In the genomic region with DNA sequence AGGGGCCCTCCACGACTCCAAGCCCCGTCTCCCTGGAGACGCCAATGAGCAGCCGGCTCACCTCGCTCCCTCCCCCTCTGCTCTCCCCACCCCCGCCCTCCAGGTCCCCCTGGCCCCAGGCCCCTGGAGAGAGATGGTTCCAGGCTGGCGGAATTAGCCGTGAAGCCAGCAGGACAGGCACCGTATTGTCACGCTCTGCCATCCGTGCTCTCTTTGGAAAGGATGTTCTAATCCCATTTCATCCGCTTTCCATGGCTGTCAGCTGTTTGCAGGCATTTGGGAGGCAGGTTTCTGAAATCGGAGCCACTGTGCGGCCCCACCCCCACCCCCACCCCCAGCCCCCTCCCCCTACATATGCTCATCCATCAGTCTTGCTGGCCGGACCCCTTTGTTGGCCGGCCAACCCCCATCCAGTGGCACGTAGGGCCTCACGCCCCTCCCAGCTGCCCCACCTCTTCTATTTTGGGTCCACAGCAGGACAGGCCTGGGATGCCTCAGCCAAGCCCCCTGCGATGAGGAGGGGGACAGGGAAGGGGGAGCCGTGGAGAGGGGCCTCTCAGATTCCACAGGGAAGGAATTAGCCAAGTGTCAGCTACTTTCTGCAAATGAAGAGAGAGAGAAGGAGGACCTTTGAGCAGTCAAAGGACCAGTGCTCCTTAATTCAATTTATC, we compare ENCODE assay signal across 17 cellular contexts. TPM values are rescaled to one million over a fixed set of nuclear protein-coding genes. Genes with fewer than 3 reads are reported as not detected.
A peak's percentile ranks its signal among the peaks of the same experiment; 100 is the strongest.
DNase-seq lines count a peak whose midpoint lies in the region; ATAC-seq and TF ChIP-seq lines count a peak whose summit lies in the region.
"Had no signal": no experiment of that assay in that cellular context is flagged by ENCODE, and none has a peak within 500 bp of the region (broad histone marks: within the 10 kb centered on the region; RNA-seq: fewer than 3 reads in every experiment).

No MANE protein-coding gene starts in this region.

- intact Hi-C loops in CD4-positive, alpha-beta T cell (cut with DNase I, micrococcal nuclease): no loop called here

- H3K36me3 Mint-ChIP-seq in activated naive CD8-positive, alpha-beta T cell treated with anti-CD3 and anti-CD28 coated beads, Interleukin-2, amount 10 ng/mL, durations not matched to agents 7 days and 5 days: peaks cover 2% of the 10 kb centered on the region
- H3K36me3 Mint-ChIP-seq in activated naive CD8-positive, alpha-beta T cell treated with anti-CD3 and anti-CD28 coated beads for 36 hours: no peaks in the 10 kb centered on the region
- H3K36me3 Mint-ChIP-seq in activated T-helper 17 cell treated with anti-CD3 and anti-CD28 coated beads, Interleukin-2, amount 50 U/mL, for 72 hours (ENCODE audit: low read depth): no peaks in the 10 kb centered on the region
- H3K36me3 Mint-ChIP-seq in CD4-positive, alpha-beta T cell (ENCODE audit: low read depth): no peaks in the 10 kb centered on the region

- no peaks in the 10 kb centered on the region for H3K9me3 Mint-ChIP-seq in activated naive CD8-positive, alpha-beta T cell treated with anti-CD3 and anti-CD28 coated beads, Interleukin-2, amount 10 ng/mL, durations not matched to agents 7 days and 5 days
- no peaks in the 10 kb centered on the region for H3K9me3 Mint-ChIP-seq in activated naive CD8-positive, alpha-beta T cell treated with anti-CD3 and anti-CD28 coated beads for 36 hours
- H3K9me3 Mint-ChIP-seq in activated T-helper 17 cell treated with anti-CD3 and anti-CD28 coated beads, Interleukin-2, amount 50 U/mL, for 72 hours: no peaks in the 10 kb centered on the region
- H3K9me3 Mint-ChIP-seq in CD4-positive, alpha-beta T cell: no peaks in the 10 kb centered on the region

- peaks cover 3% of the 10 kb centered on the region for H3K4me1 Mint-ChIP-seq in activated naive CD8-positive, alpha-beta T cell treated with anti-CD3 and anti-CD28 coated beads, Interleukin-2, amount 10 ng/mL, durations not matched to agents 7 days and 5 days
- peaks cover 13% of the 10 kb centered on the region for H3K4me1 Mint-ChIP-seq in activated naive CD8-positive, alpha-beta T cell treated with anti-CD3 and anti-CD28 coated beads for 36 hours
- H3K4me1 Mint-ChIP-seq in activated T-helper 17 cell treated with anti-CD3 and anti-CD28 coated beads, Interleukin-2, amount 50 U/mL, for 72 hours: no peaks in the 10 kb centered on the region
- peaks cover 13% of the 10 kb centered on the region for H3K4me1 Mint-ChIP-seq in CD4-positive, alpha-beta T cell (ENCODE audit: low read depth)

- CTCF ChIA-PET in CD4-positive, alpha-beta T cell (lab: Charles Lee): no interaction called here

- peaks cover 76% of the 10 kb centered on the region for H3K4me1 ChIP-seq in ectodermal cell (ENCODE audit: control insufficient read depth, insufficient read depth, low read length)
- H3K4me1 ChIP-seq in mesodermal cell (ENCODE audit: control insufficient read depth, insufficient read depth, low read length, poor library complexity, severe bottlenecking): peaks cover 71% of the 10 kb centered on the region
- H3K4me1 ChIP-seq: body of pancreas, gastrocnemius medialis, psoas muscle had no signal

- H3K27ac Mint-ChIP-seq in activated naive CD8-positive, alpha-beta T cell treated with anti-CD3 and anti-CD28 coated beads, Interleukin-2, amount 10 ng/mL, durations not matched to agents 7 days and 5 days: peak overlapping the region; percentile 47
- H3K27ac Mint-ChIP-seq in activated naive CD8-positive, alpha-beta T cell treated with anti-CD3 and anti-CD28 coated beads for 36 hours: no peak overlapping the region
- H3K27ac Mint-ChIP-seq in activated T-helper 17 cell treated with anti-CD3 and anti-CD28 coated beads, Interleukin-2, amount 50 U/mL, for 72 hours: no peak overlapping the region
- H3K27ac Mint-ChIP-seq in CD4-positive, alpha-beta T cell: no peak overlapping the region

- WGBS in ectodermal cell, 2 experiments: 0 to 1% methylated on average over 19 to 20 of the region's 20 CpGs
- 0 to 3% methylated on average over 7 of the region's 20 CpGs for whole genome bisulfite sequencing in mesodermal cell (ENCODE audit: insufficient coverage in 2 of 2), 2 experiments

- no peak for TF ChIP-seq CTCF in CD4-positive, alpha-beta T cell (IDR thresholded peaks at IDR 0.05)

- no peaks in the 10 kb centered on the region for H3K36me3 ChIP-seq in ectodermal cell (ENCODE audit: control insufficient read depth, insufficient read depth, low read length)
- H3K36me3 ChIP-seq in mesodermal cell (ENCODE audit: control insufficient read depth, insufficient read depth, low read length): no peaks in the 10 kb centered on the region
- H3K36me3 ChIP-seq: gastrocnemius medialis had no signal

- DNase-seq in activated naive CD8-positive, alpha-beta T cell treated with anti-CD3 and anti-CD28 coated beads, Interleukin-2, amount 10 ng/mL, durations not matched to agents 7 days and 5 days: no peak
- no peak for DNase-seq in activated naive CD8-positive, alpha-beta T cell treated with anti-CD3 and anti-CD28 coated beads for 36 hours
- no peak for DNase-seq in HuH-7 (ENCODE audit: low spot score)
- DNase-seq in CD4-positive, alpha-beta T cell: no peak
- DNase-seq: body of pancreas, gastrocnemius medialis, Kasumi-1, kidney glomerular epithelial cell, NCI-H146, NCI-H526, PC-9 had no signal

- H3K4me3 ChIP-seq in ectodermal cell (ENCODE audit: insufficient read depth, low read depth, low read length) (peak overlapping the region; percentile 14), mesodermal cell (ENCODE audit: extremely low read depth, insufficient read depth, low read length, poor library complexity, severe bottlenecking) (no peak overlapping the region)
- H3K4me3 ChIP-seq: body of pancreas, gastrocnemius medialis, PC-9, psoas muscle had no signal

- H3K27ac ChIP-seq in ectodermal cell (ENCODE audit: insufficient read depth, low read depth, low read length, poor library complexity, severe bottlenecking) (peak overlapping the region; percentile 98), mesodermal cell (ENCODE audit: low read depth, low read length, severe bottlenecking) (peak overlapping the region; percentile 97)
- no peak overlapping the region for H3K27ac ChIP-seq in CD4-positive, alpha-beta T cell (ENCODE audit: low read depth, low read length)
- H3K27ac ChIP-seq: body of pancreas, gastrocnemius medialis, PC-9, psoas muscle, VCaP had no signal

- POLR2A ChIA-PET in activated naive CD8-positive, alpha-beta T cell treated with anti-CD3 and anti-CD28 coated beads, Interleukin-2, amount 10 ng/mL, durations not matched to agents 7 days and 5 days (lab: Charles Lee): no interaction called here
- POLR2A ChIA-PET in CD4-positive, alpha-beta T cell (lab: Charles Lee): interaction anchor here (0.7 kb wide), 1 partner anchor 22 kb away, joined by 3 read pairs; no protein-coding TSS in a partner anchor

- H3K9me3 ChIP-seq in ectodermal cell (ENCODE audit: control insufficient read depth, low read length) (no peaks in the 10 kb centered on the region), mesodermal cell (ENCODE audit: control insufficient read depth, low read length) (no peaks in the 10 kb centered on the region)
- H3K9me3 ChIP-seq in CD4-positive, alpha-beta T cell (ENCODE audit: control insufficient read depth, low read length): no peaks in the 10 kb centered on the region
- H3K9me3 ChIP-seq: body of pancreas, gastrocnemius medialis, psoas muscle had no signal

- H3K4me3 Mint-ChIP-seq in activated naive CD8-positive, alpha-beta T cell treated with anti-CD3 and anti-CD28 coated beads, Interleukin-2, amount 10 ng/mL, durations not matched to agents 7 days and 5 days: no peak overlapping the region
- no peak overlapping the region for H3K4me3 Mint-ChIP-seq in activated naive CD8-positive, alpha-beta T cell treated with anti-CD3 and anti-CD28 coated beads for 36 hours
- H3K4me3 Mint-ChIP-seq in activated T-helper 17 cell treated with anti-CD3 and anti-CD28 coated beads, Interleukin-2, amount 50 U/mL, for 72 hours: no peak overlapping the region
- no peak overlapping the region for H3K4me3 Mint-ChIP-seq in CD4-positive, alpha-beta T cell

- no peaks in the 10 kb centered on the region for H3K27me3 ChIP-seq in ectodermal cell (ENCODE audit: control insufficient read depth, insufficient read depth, low read length, poor library complexity, severe bottlenecking)
- H3K27me3 ChIP-seq in CD4-positive, alpha-beta T cell (ENCODE audit: control insufficient read depth, insufficient read depth, low read length): no peaks in the 10 kb centered on the region
- H3K27me3 ChIP-seq: body of pancreas had no signal

- ATAC-seq in activated naive CD8-positive, alpha-beta T cell treated with anti-CD3 and anti-CD28 coated beads, Interleukin-2, amount 10 ng/mL, durations not matched to agents 7 days and 5 days (ENCODE audit: low read depth): no peak
- ATAC-seq in activated T-helper 17 cell treated with anti-CD3 and anti-CD28 coated beads, Interleukin-2, amount 50 U/mL, for 72 hours (replicated peaks): no peak
- no peak for ATAC-seq in CD4-positive, alpha-beta T cell (ENCODE audit: poor library complexity)
- no peak for ATAC-seq in GM19328 (IDR thresholded peaks at IDR 0.05; ENCODE audit: unreplicated experiment)
- ATAC-seq: body of pancreas, gastrocnemius medialis, psoas muscle had no signal

- no peaks in the 10 kb centered on the region for H3K27me3 Mint-ChIP-seq in activated naive CD8-positive, alpha-beta T cell treated with anti-CD3 and anti-CD28 coated beads, Interleukin-2, amount 10 ng/mL, durations not matched to agents 7 days and 5 days
- no peaks in the 10 kb centered on the region for H3K27me3 Mint-ChIP-seq in activated naive CD8-positive, alpha-beta T cell treated with anti-CD3 and anti-CD28 coated beads for 36 hours
- peaks cover 9% of the 10 kb centered on the region for H3K27me3 Mint-ChIP-seq in activated T-helper 17 cell treated with anti-CD3 and anti-CD28 coated beads, Interleukin-2, amount 50 U/mL, for 72 hours
- H3K27me3 Mint-ChIP-seq in CD4-positive, alpha-beta T cell: no peaks in the 10 kb centered on the region

RNA-seq across cellular contexts. Expression of gene SDK2, which starts 30.8 kb away (rescaled TPM):
- total RNA-seq in activated naive CD8-positive, alpha-beta T cell treated with anti-CD3 and anti-CD28 coated beads, Interleukin-2, amount 10 ng/mL, durations not matched to agents 7 days and 5 days: 10 to 100 TPM; 29.3 to 31.1 TPM
- total RNA-seq in activated naive CD8-positive, alpha-beta T cell treated with anti-CD3 and anti-CD28 coated beads for 36 hours: 1 to 10 TPM; 1.4 to 1.6 TPM
- polyA plus RNA-seq in ectodermal cell (2013, experiment 1 of 4): 74.5 TPM
- 103 TPM for polyA plus RNA-seq in ectodermal cell (2013, experiment 2 of 4)
- 77.4 TPM for polyA plus RNA-seq in ectodermal cell (2013, experiment 3 of 4)
- 93.6 TPM for polyA plus RNA-seq in ectodermal cell (2013, experiment 4 of 4)
- polyA plus RNA-seq in mesodermal cell (2013, experiment 1 of 2): 21.5 TPM
- 16.0 TPM for polyA plus RNA-seq in mesodermal cell (2013, experiment 2 of 2)
- total RNA-seq in activated T-helper 17 cell treated with anti-CD3 and anti-CD28 coated beads, Interleukin-2, amount 50 U/mL, for 72 hours: under 1 TPM; 0.19 to 0.26 TPM
- total RNA-seq in CD4-positive, alpha-beta T cell: 1 to 10 TPM; 8.1 to 8.2 TPM
